In the genomic region with DNA sequence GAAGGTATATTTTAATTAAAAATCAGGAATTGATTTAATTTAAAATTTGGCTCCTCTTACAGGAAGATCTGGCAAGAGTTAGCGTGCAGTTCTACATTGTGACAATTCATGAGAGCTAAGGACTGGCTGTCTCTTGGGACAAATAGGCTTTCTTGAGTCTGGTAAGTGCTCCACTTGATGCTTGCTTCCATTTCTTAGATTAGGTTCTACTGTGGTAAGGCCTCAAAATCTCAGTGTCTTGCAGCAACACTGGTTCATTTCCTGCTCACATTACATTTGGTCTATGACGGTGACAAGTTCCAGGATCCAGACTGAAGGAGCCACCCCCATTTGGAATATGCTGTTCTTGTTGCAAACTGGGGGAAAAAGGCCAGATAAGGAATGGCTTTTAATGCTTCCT, we compare ENCODE assay signal across 7 cellular contexts. TPM values are rescaled to one million over a fixed set of nuclear protein-coding genes. Genes with fewer than 3 reads are reported as not detected.
DNase-seq lines count a peak whose midpoint lies in the region; ATAC-seq, FAIRE-seq and TF ChIP-seq lines count a peak whose summit lies in the region.
"Not testable (repeated sequence)": the region's sequence is repeated elsewhere in the genome, so short reads cannot be mapped to it uniquely, and the experiment has no call there.

No MANE protein-coding gene starts in this region.

- not testable (repeated sequence) for H2AFZ ChIP-seq in endothelial cell of umbilical vein (ENCODE audit: low read depth, low read length)

- TF ChIP-seq POLR2A in endothelial cell of umbilical vein (IDR thresholded peaks at IDR 0.05; ENCODE audit: low read depth, low read length): not testable (repeated sequence)

- TF ChIP-seq CTCF in HFFc6 (IDR thresholded peaks at IDR 0.05); endothelial cell of umbilical vein (IDR thresholded peaks at IDR 0.05; ENCODE audit: extremely low read depth in 1 of 2, insufficient read depth in 1 of 2, low read depth in 1 of 2, low read length in 2 of 2); lower lobe of right lung (IDR thresholded peaks at IDR 0.05): not testable (repeated sequence)

- not testable (repeated sequence) for H3K9me3 ChIP-seq in SK-N-MC (ENCODE audit: low read depth, low read length); endothelial cell of umbilical vein (replicated peaks; ENCODE audit: control insufficient read depth, insufficient read depth, low read length); lower lobe of right lung; small intestine (ENCODE audit: control insufficient read depth, low read depth)

- H3K9me1 ChIP-seq in endothelial cell of umbilical vein (replicated peaks; ENCODE audit: control insufficient read depth, extremely low read depth, insufficient read depth, low read length): not testable (repeated sequence)

- not testable (repeated sequence) for FAIRE-seq in endothelial cell of umbilical vein (lab: Jason Lieb, UNC)
- FAIRE-seq in small intestine (lab: Jason Lieb, UNC): peak; percentile 26

- H3K36me3 ChIP-seq in SK-N-MC (ENCODE audit: insufficient read depth, low read length); endothelial cell of umbilical vein (ENCODE audit: control insufficient read depth in 2 of 2, extremely low read depth in 1 of 2, insufficient read depth in 2 of 2, low read length in 2 of 2); lower lobe of right lung; small intestine (ENCODE audit: control insufficient read depth in 2 of 2, insufficient read depth in 2 of 2, low read length in 2 of 2): not testable (repeated sequence)

- BruUV-seq in endothelial cell of umbilical vein (replicated peaks; lab: Mats Ljungman, UMichigan): not testable (repeated sequence)

- H3K4me1 ChIP-seq in endothelial cell of umbilical vein (ENCODE audit: control insufficient read depth, extremely low read depth, insufficient read depth, low read length); lower lobe of right lung; small intestine (ENCODE audit: control insufficient read depth in 2 of 2, insufficient read depth in 1 of 2, low read depth in 1 of 2, low read length in 1 of 2): not testable (repeated sequence)

- peak overlapping the region; percentile 64 for H3K4me2 ChIP-seq in endothelial cell of umbilical vein (ENCODE audit: insufficient read depth, low read length)

- H3K27ac Mint-ChIP-seq in HFFc6: peak overlapping the region; percentile 89
- peak overlapping the region; percentile 81 for H3K27ac Mint-ChIP-seq in activated naive CD8-positive, alpha-beta T cell treated with anti-CD3 and anti-CD28 coated beads, Interleukin-2, amount 10 ng/mL, durations not matched to agents 7 days and 5 days

- H3K27me3 Mint-ChIP-seq in HFFc6 (ENCODE audit: insufficient read depth); activated naive CD8-positive, alpha-beta T cell treated with anti-CD3 and anti-CD28 coated beads, Interleukin-2, amount 10 ng/mL, durations not matched to agents 7 days and 5 days: not testable (repeated sequence)

- H3K27me3 ChIP-seq in endothelial cell of umbilical vein (ENCODE audit: control insufficient read depth in 2 of 2, insufficient read depth in 2 of 2, low read length in 2 of 2); lower lobe of right lung (ENCODE audit: low read depth); small intestine (ENCODE audit: control insufficient read depth in 2 of 2, insufficient read depth in 2 of 2, low read length in 2 of 2): not testable (repeated sequence)

- H3K4me3 Mint-ChIP-seq in HFFc6: peak overlapping the region; percentile 86
- peak overlapping the region; percentile 37 for H3K4me3 Mint-ChIP-seq in activated naive CD8-positive, alpha-beta T cell treated with anti-CD3 and anti-CD28 coated beads, Interleukin-2, amount 10 ng/mL, durations not matched to agents 7 days and 5 days

- not testable (repeated sequence) for H3K27ac ChIP-seq in SK-N-MC; endothelial cell of umbilical vein (ENCODE audit: insufficient read depth, low read depth, low read length); small intestine (ENCODE audit: low read depth in 1 of 2, low read length in 1 of 2)
- peak overlapping the region; percentile 53 for H3K27ac ChIP-seq in lower lobe of right lung

- POLR2A ChIA-PET in activated naive CD8-positive, alpha-beta T cell treated with anti-CD3 and anti-CD28 coated beads, Interleukin-2, amount 10 ng/mL, durations not matched to agents 7 days and 5 days (lab: Charles Lee); endothelial cell of umbilical vein (lab: Charles Lee): not testable (repeated sequence)

- DNase-seq in EL: peak; percentile 2
- not testable (repeated sequence) for DNase-seq in HFFc6; SK-N-MC (ENCODE audit: low read depth, low spot score); activated naive CD8-positive, alpha-beta T cell treated with anti-CD3 and anti-CD28 coated beads, Interleukin-2, amount 10 ng/mL, durations not matched to agents 7 days and 5 days; endothelial cell of umbilical vein (ENCODE audit: low read depth, low spot score); lower lobe of right lung; small intestine

- intact Hi-C loops in endothelial cell of umbilical vein (cut with micrococcal nuclease); lower lobe of right lung (cut with DNase I): not testable (repeated sequence)

- H3K36me3 Mint-ChIP-seq in HFFc6 (ENCODE audit: low read depth); activated naive CD8-positive, alpha-beta T cell treated with anti-CD3 and anti-CD28 coated beads, Interleukin-2, amount 10 ng/mL, durations not matched to agents 7 days and 5 days: not testable (repeated sequence)

- peak overlapping the region; percentile 77 for H3K4me3 ChIP-seq in SK-N-MC
- not testable (repeated sequence) for H3K4me3 ChIP-seq in endothelial cell of umbilical vein (replicated peaks in 1 of 3; ENCODE audit: insufficient read depth in 1 of 3, low read depth in 1 of 3, low read length in 3 of 3); small intestine (ENCODE audit: low read depth in 1 of 2, low read length in 2 of 2)
- H3K4me3 ChIP-seq in lower lobe of right lung: peak overlapping the region; percentile 49

- WGBS in small intestine, 3 donors: 77 to 93% (median 85%) methylated on average over 1 of the region's 2 CpGs

- dilution Hi-C loops in endothelial cell of umbilical vein (cut with MboI; ENCODE audit: extremely low pct_ligation_motif_present, low sequenced_read_pairs): not testable (repeated sequence)

- H3K9ac ChIP-seq in SK-N-MC (ENCODE audit: insufficient read length); endothelial cell of umbilical vein (replicated peaks; ENCODE audit: extremely low read depth, insufficient read depth, low read length): not testable (repeated sequence)

- not testable (repeated sequence) for H3K9me3 Mint-ChIP-seq in HFFc6; activated naive CD8-positive, alpha-beta T cell treated with anti-CD3 and anti-CD28 coated beads, Interleukin-2, amount 10 ng/mL, durations not matched to agents 7 days and 5 days

- CTCF ChIA-PET in endothelial cell of umbilical vein (lab: Charles Lee): not testable (repeated sequence)

- H3K79me2 ChIP-seq in endothelial cell of umbilical vein (ENCODE audit: control insufficient read depth, insufficient read depth, low read length): not testable (repeated sequence)

- H3K4me1 Mint-ChIP-seq in HFFc6 (ENCODE audit: low read depth): peaks cover 15% of the 10 kb centered on the region
- H3K4me1 Mint-ChIP-seq in activated naive CD8-positive, alpha-beta T cell treated with anti-CD3 and anti-CD28 coated beads, Interleukin-2, amount 10 ng/mL, durations not matched to agents 7 days and 5 days: peaks cover 16% of the 10 kb centered on the region

- H4K20me1 ChIP-seq in endothelial cell of umbilical vein (replicated peaks; ENCODE audit: control insufficient read depth, extremely low read depth, insufficient read depth, low read length): not testable (repeated sequence)

- peak; percentile 11 for ATAC-seq in activated naive CD8-positive, alpha-beta T cell treated with anti-CD3 and anti-CD28 coated beads, Interleukin-2, amount 10 ng/mL, durations not matched to agents 7 days and 5 days (ENCODE audit: low read depth)
- peak in 1 of 2 donors; percentile 21 for ATAC-seq in lower lobe of right lung

RNA-seq across cellular contexts. Expression of a gene that starts 7.1 kb away (rescaled TPM):
- 1 to 10 TPM in 4 of 6 experiments, under 1 TPM in 2; 0.94 to 2.5 (median 1.4) TPM for total RNA-seq in HFFc6 (2021; fragmentation: NEBNext Ultra II Directional; extraction: Animal tissue kit (Norgen Biotek cat#: 25700))
- total RNA-seq in activated naive CD8-positive, alpha-beta T cell treated with anti-CD3 and anti-CD28 coated beads, Interleukin-2, amount 10 ng/mL, durations not matched to agents 7 days and 5 days: 1 to 10 TPM; 3.0 to 3.5 TPM
- total RNA-seq in endothelial cell of umbilical vein (not detected in 2 replicates), lower lobe of right lung (2.5 TPM)
- polyA plus RNA-seq in endothelial cell of umbilical vein (0.51 and 0.58 TPM in 2 replicates), small intestine (under 1 TPM in 1 of 3 donors, not detected in 2; 0.27 TPM)
- polyA plus RNA-seq in endothelial cell of umbilical vein (2011; cell fraction: cytosol; rRNA removed): 0.30 and 0.36 TPM in 2 replicates
- 0.48 and 0.70 TPM in 2 replicates for polyA plus RNA-seq in endothelial cell of umbilical vein (2011; cell fraction: nucleus; rRNA removed)
- polyA plus RNA-seq in endothelial cell of umbilical vein (2012): 0.09 TPM in 1 of 2 replicates, not detected in the other
- polyA minus RNA-seq in endothelial cell of umbilical vein: 0.90 and 1.2 TPM in 2 replicates
- polyA minus RNA-seq in endothelial cell of umbilical vein (2011; cell fraction: cytosol; rRNA and poly(A)+ RNA removed): not detected
- polyA minus RNA-seq in endothelial cell of umbilical vein (2011; cell fraction: nucleus; rRNA and poly(A)+ RNA removed): 0.43 and 0.77 TPM in 2 replicates
